Comparison of ENCODE assay signal across 12 cellular contexts in the genomic region with DNA sequence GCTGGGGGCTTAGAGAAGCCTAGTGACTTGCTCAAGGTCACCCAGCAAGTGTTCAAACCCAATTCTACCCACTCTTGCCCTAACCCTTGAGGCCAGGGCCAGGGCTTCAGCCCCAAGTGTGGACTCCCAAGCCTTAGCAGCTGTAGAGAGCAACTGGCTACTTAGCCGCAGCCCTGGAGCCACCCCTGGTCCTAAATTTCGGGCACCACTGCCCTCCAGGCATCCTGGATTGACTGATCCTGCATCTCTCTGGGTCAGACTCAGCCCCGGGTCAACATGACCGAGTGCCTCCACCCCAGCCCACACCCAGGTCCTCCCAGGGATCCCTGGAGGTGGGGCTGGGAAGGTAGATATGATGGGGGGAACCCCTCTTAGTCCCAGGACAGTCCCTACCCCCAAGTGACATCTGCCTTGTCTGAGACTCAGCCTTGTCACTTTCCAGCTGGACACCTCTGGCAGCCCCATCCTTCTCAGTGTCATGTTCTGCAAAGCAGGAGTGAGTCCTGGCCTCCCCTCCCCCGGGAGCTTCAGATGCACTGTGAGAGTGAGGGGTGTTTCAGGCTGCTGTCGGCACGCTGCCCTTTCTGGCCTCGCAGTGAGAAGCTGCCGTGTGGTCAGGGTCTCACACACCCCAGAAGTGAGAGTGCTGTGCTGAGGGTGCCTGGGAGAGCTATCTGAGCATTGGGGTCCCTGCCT.
DNase-seq lines count a peak whose midpoint lies in the region; ATAC-seq, FAIRE-seq and TF ChIP-seq lines count a peak whose summit lies in the region.
"Had no signal": no experiment of that assay in that cellular context is flagged by ENCODE, and none has a peak within 500 bp of the region (broad histone marks: within the 10 kb centered on the region; RNA-seq: fewer than 3 reads in every experiment).

No MANE protein-coding gene starts in this region.

- H3K9me2 ChIP-seq in GM23248 (ENCODE audit: insufficient read depth) = no peaks in the 10 kb centered on the region

- no peak overlapping the region for H3K4me3 Mint-ChIP-seq in astrocyte (ENCODE audit: unreplicated experiment)
- H3K4me3 Mint-ChIP-seq: CD8-positive, alpha-beta T cell; naive thymus-derived CD8-positive, alpha-beta T cell had no signal

- H2AFZ ChIP-seq in GM23248 (no peak overlapping the region), astrocyte (ENCODE audit: low read depth, low read length) (no peak overlapping the region)

- FAIRE-seq in astrocyte (lab: Jason Lieb, UNC) (no peak), GM19239 (lab: Jason Lieb, UNC) (no peak)

- peak overlapping the region; percentile 71 for H3K4me2 ChIP-seq in GM23248 (ENCODE audit: unreplicated experiment)
- H3K4me2 ChIP-seq in astrocyte (ENCODE audit: low read length) = peak overlapping the region; percentile 65

- no peaks in the 10 kb centered on the region for H3K9me3 Mint-ChIP-seq in astrocyte (ENCODE audit: unreplicated experiment)
- H3K9me3 Mint-ChIP-seq: CD8-positive, alpha-beta T cell; naive thymus-derived CD8-positive, alpha-beta T cell had no signal

- H4K20me1 ChIP-seq in GM23248 (ENCODE audit: insufficient read depth) (no peaks in the 10 kb centered on the region), astrocyte (ENCODE audit: insufficient read depth, low read length) (peaks cover 28% of the 10 kb centered on the region)

- H3K27me3 ChIP-seq in GM23248 (replicated peaks; ENCODE audit: insufficient read depth) = no peaks in the 10 kb centered on the region
- H3K27me3 ChIP-seq in astrocyte (ENCODE audit: insufficient read depth, low read length) = no peaks in the 10 kb centered on the region
- H3K27me3 ChIP-seq in left lung = no peaks in the 10 kb centered on the region
- H3K27me3 ChIP-seq in skeletal muscle tissue (ENCODE audit: control insufficient read depth in 3 of 3, insufficient read depth in 3 of 3, low read length in 3 of 3) = no peaks in the 10 kb centered on the region

- peaks cover 50% of the 10 kb centered on the region for H3K4me1 Mint-ChIP-seq in astrocyte (ENCODE audit: low read depth, unreplicated experiment)

- H3K27ac ChIP-seq in GM23248 (peak overlapping the region; percentile 99), astrocyte (ENCODE audit: low read depth, low read length) (peak overlapping the region; percentile 90), left lung (peak overlapping the region; percentile 70 to 81), skeletal muscle tissue (ENCODE audit: low read depth, low read length) (peak overlapping the region; percentile 45)

- peaks cover 7% of the 10 kb centered on the region for H3K36me3 Mint-ChIP-seq in astrocyte (ENCODE audit: low read depth, unreplicated experiment)
- H3K36me3 Mint-ChIP-seq: CD8-positive, alpha-beta T cell had no signal

- H3K9me3 ChIP-seq in GM23248 (ENCODE audit: low read depth) (no peaks in the 10 kb centered on the region), astrocyte (ENCODE audit: insufficient read depth, low read depth, low read length) (no peaks in the 10 kb centered on the region), left lung (no peaks in the 10 kb centered on the region), skeletal muscle tissue (ENCODE audit: control insufficient read depth in 3 of 3, low read length in 3 of 3) (no peaks in the 10 kb centered on the region)

- WGBS in GM23248 (ENCODE audit: low coverage in 1 of 2, low lambda C conversion rate in 2 of 2, missing lambda C conversion rate in 2 of 2), 2 experiments = 63 to 70% methylated on average over 9 of the region's 9 CpGs

- peaks cover 89% of the 10 kb centered on the region for H3K79me2 ChIP-seq in GM23248 (ENCODE audit: insufficient read depth)
- H3K79me2 ChIP-seq in astrocyte (ENCODE audit: insufficient read depth, low read length) = peaks cover 97% of the 10 kb centered on the region

- no peaks in the 10 kb centered on the region for H3K27me3 Mint-ChIP-seq in astrocyte (ENCODE audit: low read depth, unreplicated experiment)
- H3K27me3 Mint-ChIP-seq: naive thymus-derived CD8-positive, alpha-beta T cell had no signal

- H3K27ac Mint-ChIP-seq in astrocyte (ENCODE audit: unreplicated experiment) = peak overlapping the region; percentile 96
- H3K27ac Mint-ChIP-seq: CD8-positive, alpha-beta T cell had no signal

- H3K9ac ChIP-seq in GM23248 = peak overlapping the region; percentile 87
- peak overlapping the region; percentile 79 for H3K9ac ChIP-seq in astrocyte (ENCODE audit: low read length)
- H3K9ac ChIP-seq in skeletal muscle tissue (ENCODE audit: low read depth in 1 of 3, low read length in 3 of 3) = peak overlapping the region in 2 of 3 donors; percentile 17 to 62

- H3K4me3 ChIP-seq in GM23248 (no peak overlapping the region), astrocyte (ENCODE audit: insufficient read depth, low read depth, low read length) (no peak overlapping the region), left lung (no peak overlapping the region), skeletal muscle tissue (ENCODE audit: low read length in 3 of 3) (no peak overlapping the region)

- H3K36me3 ChIP-seq in GM23248 (ENCODE audit: low read depth) = 0 out of 2 replicates have a peak, but pooled peaks cover 3% of the 10 kb centered on the region
- H3K36me3 ChIP-seq in astrocyte (ENCODE audit: insufficient read depth, low read length) = no peaks in the 10 kb centered on the region
- H3K36me3 ChIP-seq in left lung = peaks cover 0 to 17% of the 10 kb centered on the region in 2 donors
- H3K36me3 ChIP-seq in skeletal muscle tissue (ENCODE audit: control insufficient read depth in 3 of 3, insufficient read depth in 3 of 3, low read length in 3 of 3) = peaks cover 5 to 10% (median 6%) of the 10 kb centered on the region in 3 donors

- ATAC-seq in left lung = no peak
- ATAC-seq: CD8-positive, alpha-beta T cell; naive thymus-derived CD8-positive, alpha-beta T cell had no signal

- in situ Hi-C loops in GM23248 (cut with MboI) = no loop called here

- peaks cover 73% of the 10 kb centered on the region for H3K4me1 ChIP-seq in GM23248 (ENCODE audit: insufficient read depth)
- H3K4me1 ChIP-seq in astrocyte (ENCODE audit: insufficient read depth, low read length) = peaks cover 71% of the 10 kb centered on the region
- H3K4me1 ChIP-seq in left lung = peaks cover 41 to 92% of the 10 kb centered on the region in 2 donors
- H3K4me1 ChIP-seq in skeletal muscle tissue (ENCODE audit: control insufficient read depth in 3 of 3, insufficient read depth in 3 of 3, low read length in 3 of 3) = peaks cover 83 to 97% (median 96%) of the 10 kb centered on the region in 3 donors

- intact Hi-C loops in left lung (cut with DNase I) = no loop called here

- TF ChIP-seq CTCF in astrocyte (IDR thresholded peaks at IDR 0.05; ENCODE audit: insufficient read depth, low read depth, low read length) (no peak), left lung (IDR thresholded peaks at IDR 0.05) (no peak)

- DNase-seq in GM23248 (peak; percentile 37), astrocyte (ENCODE audit: low read depth) (no peak), left lung (no peak), NOMO-1 treated with dmso at 0.1 percent for 144 hours (lab: John Stamatoyannopoulos, UW; ENCODE audit: unreplicated experiment) (no peak), GM19239 (ENCODE audit: insufficient read length, low spot score) (no peak)
- DNase-seq in activated CD4-positive, alpha-beta T cell treated with anti-CD3 and anti-CD28 coated beads, Interleukin-2, amount 50 U/mL, for 48 hours = no peak
- DNase-seq in stimulated activated CD4-positive, alpha-beta T cell treated with anti-CD3 and anti-CD28 coated beads, Interleukin-15, amount 100 ng/mL, for 24 hours = no peak
- DNase-seq: CD8-positive, alpha-beta T cell; KG1; naive thymus-derived CD8-positive, alpha-beta T cell; NCI-H446 had no signal

- peaks cover 32% of the 10 kb centered on the region for H3F3A ChIP-seq in GM23248 (ENCODE audit: insufficient read depth)

Comparison
In these comparisons a context has a peak if more than half of its experiments do, and no peak if none do; other contexts are left out.
1. H3K27ac ChIP-seq: peak in every context shown above with its lines; median percentile 99 in GM23248; 90 in astrocyte; 76 in left lung; 45 in skeletal muscle tissue.